24 cellular contexts compared by ENCODE assay signal in genomic region chr12:132089407-132089910, GRCh38. TPM values are rescaled to one million over a fixed set of nuclear protein-coding genes. Genes with fewer than 3 reads are reported as not detected.
DNase-seq lines count a peak whose midpoint lies in the region; ATAC-seq, FAIRE-seq and TF ChIP-seq lines count a peak whose summit lies in the region.
"Had no signal": no experiment of that assay in that cellular context is flagged by ENCODE, and none has a peak within 500 bp of the region (broad histone marks: within the 10 kb centered on the region; RNA-seq: fewer than 3 reads in every experiment).

No MANE protein-coding gene starts in this region.

- H3K4me3 ChIP-seq in CD8-positive, alpha-beta T cell (ENCODE audit: low read depth, low read length) = no peak overlapping the region
- no peak overlapping the region for H3K4me3 ChIP-seq in Karpas-422 (ENCODE audit: low read length)
- no peak overlapping the region for H3K4me3 ChIP-seq in fibroblast of mammary gland (ENCODE audit: control insufficient read depth, low read depth, low read length)
- H3K4me3 ChIP-seq: Peyer's patch had no signal

- peaks cover 3% of the 10 kb centered on the region; the same call in 1 of the 2 replicates for H4K20me1 ChIP-seq in Karpas-422 (ENCODE audit: insufficient read depth, low read depth, low read length)

- no peak for DNase-seq in CD8-positive, alpha-beta T cell
- DNase-seq in Karpas-422 = no peak
- no peak for DNase-seq in central memory CD8-positive, alpha-beta T cell (ENCODE audit: low spot score in 2 of 2)
- DNase-seq in fibroblast of mammary gland (ENCODE audit: low read depth) = peak; percentile 7
- DNase-seq in NCI-H748 treated with DMSO at 0.1 percent for 48 hours (lab: John Stamatoyannopoulos, UW) = no peak
- DNase-seq in HTR-8/SVneo (ENCODE audit: insufficient read length, low spot score) = no peak
- DNase-seq: BE2C; Caco-2; CD4-positive, alpha-beta T cell; DMS 273 treated with DMSO at 0.1 percent for 48 hours; DMS79 treated with DMSO at 0.1 percent for 48 hours; NCI-H1105; NCI-H146; NCI-H2029; NCI-H2227 treated with DMSO at 0.1 percent for 48 hours; NCI-H510A; NK-92 treated with Interleukin-12 subunit alpha and Interleukin-12 subunit beta, amount 100 ng/mL, for 24 hours; Peyer's patch had no signal

- H3K36me3 ChIP-seq in CD8-positive, alpha-beta T cell (ENCODE audit: insufficient read depth, low read length) = no peaks in the 10 kb centered on the region
- peaks cover 41% of the 10 kb centered on the region for H3K36me3 ChIP-seq in Karpas-422 (ENCODE audit: insufficient read depth, low read length)

- POLR2A ChIA-PET in CD8-positive, alpha-beta T cell (lab: Charles Lee) = no interaction called here

- peaks cover 11% of the 10 kb centered on the region for H3K36me3 Mint-ChIP-seq in CD8-positive, alpha-beta T cell
- peaks cover 16% of the 10 kb centered on the region for H3K36me3 Mint-ChIP-seq in central memory CD8-positive, alpha-beta T cell (ENCODE audit: insufficient read depth)

- no peak for TF ChIP-seq CTCF in CD8-positive, alpha-beta T cell (IDR thresholded peaks at IDR 0.05)
- no peak for TF ChIP-seq CTCF in fibroblast of mammary gland (conservative IDR thresholded peaks at IDR 0.05; ENCODE audit: control insufficient read depth, insufficient read depth, low read depth, low read length)

- no peaks in the 10 kb centered on the region for H3K9me2 ChIP-seq in Karpas-422 (replicated peaks; ENCODE audit: insufficient read depth, low read length)

- no peaks in the 10 kb centered on the region for H3K9me3 ChIP-seq in CD8-positive, alpha-beta T cell (ENCODE audit: low read length)
- peaks cover 4% of the 10 kb centered on the region; the same call in 1 of the 2 replicates for H3K9me3 ChIP-seq in Karpas-422 (ENCODE audit: low read length)
- H3K9me3 ChIP-seq: BE2C, Caco-2, Peyer's patch had no signal

- H3K27ac ChIP-seq in CD8-positive, alpha-beta T cell (ENCODE audit: low read depth, low read length) = no peak overlapping the region
- H3K27ac ChIP-seq in Karpas-422 (ENCODE audit: low read length) = peak overlapping the region; percentile 71
- H3K27ac ChIP-seq: KMS-11, Peyer's patch had no signal

- CTCF ChIA-PET in CD8-positive, alpha-beta T cell (lab: Charles Lee) = no interaction called here

- peak overlapping the region; percentile 43 for H3K27ac Mint-ChIP-seq in CD8-positive, alpha-beta T cell
- peak overlapping the region; percentile 66 for H3K27ac Mint-ChIP-seq in central memory CD8-positive, alpha-beta T cell (ENCODE audit: low read depth)
- H3K27ac Mint-ChIP-seq: CD4-positive, alpha-beta T cell had no signal

- H3K9ac ChIP-seq in Karpas-422 (ENCODE audit: low read length) = no peak overlapping the region
- H3K9ac ChIP-seq: KMS-11 had no signal

- no peak overlapping the region for H3K4me3 Mint-ChIP-seq in CD8-positive, alpha-beta T cell
- no peak overlapping the region for H3K4me3 Mint-ChIP-seq in central memory CD8-positive, alpha-beta T cell
- H3K4me3 Mint-ChIP-seq: CD4-positive, alpha-beta T cell had no signal

- no peak overlapping the region for H3K4me2 ChIP-seq in Karpas-422 (ENCODE audit: low read depth, low read length, poor library complexity, severe bottlenecking)
- H3K4me2 ChIP-seq: KMS-11 had no signal

- ATAC-seq in CD8-positive, alpha-beta T cell = no peak
- ATAC-seq in central memory CD8-positive, alpha-beta T cell (replicated peaks; ENCODE audit: extremely low read depth, poor library complexity, severe bottlenecking) = no peak
- ATAC-seq in GM21528 (IDR thresholded peaks at IDR 0.05; ENCODE audit: low FRiP score, unreplicated experiment) = no peak
- ATAC-seq in GM18907 (IDR thresholded peaks at IDR 0.05; ENCODE audit: unreplicated experiment) = no peak
- ATAC-seq: HCT116 had no signal

- no peaks in the 10 kb centered on the region for H3K9me3 Mint-ChIP-seq in CD8-positive, alpha-beta T cell
- H3K9me3 Mint-ChIP-seq in central memory CD8-positive, alpha-beta T cell = no peaks in the 10 kb centered on the region
- H3K9me3 Mint-ChIP-seq: CD4-positive, alpha-beta T cell had no signal

- peaks cover 61% of the 10 kb centered on the region for H3K79me2 ChIP-seq in Karpas-422 (ENCODE audit: low read length)

- intact Hi-C loops in CD8-positive, alpha-beta T cell (cut with DNase I, micrococcal nuclease) = loop anchor here in 1 of 2 experiments (5.0 kb wide), 1 partner anchor 137 kb away; no protein-coding TSS in a partner anchor

- H3K4me1 Mint-ChIP-seq in CD8-positive, alpha-beta T cell (ENCODE audit: low read depth) = peaks cover 30% of the 10 kb centered on the region
- peaks cover 25% of the 10 kb centered on the region for H3K4me1 Mint-ChIP-seq in central memory CD8-positive, alpha-beta T cell

- H3K4me1 ChIP-seq in CD8-positive, alpha-beta T cell (ENCODE audit: insufficient read depth, low read length) = peaks cover 18% of the 10 kb centered on the region
- peaks cover 28% of the 10 kb centered on the region for H3K4me1 ChIP-seq in Karpas-422 (ENCODE audit: low read length)
- H3K4me1 ChIP-seq: BE2C had no signal

- no peak for FAIRE-seq in HTR-8/SVneo (lab: Jason Lieb, UNC)
- FAIRE-seq: GM12891, H1 had no signal

- no peaks in the 10 kb centered on the region for H3K27me3 Mint-ChIP-seq in CD8-positive, alpha-beta T cell (ENCODE audit: low read depth)
- H3K27me3 Mint-ChIP-seq in central memory CD8-positive, alpha-beta T cell = no peaks in the 10 kb centered on the region
- H3K27me3 Mint-ChIP-seq: CD4-positive, alpha-beta T cell had no signal

- no peak overlapping the region for H2AFZ ChIP-seq in Karpas-422 (ENCODE audit: low read length)

- H3K27me3 ChIP-seq in CD8-positive, alpha-beta T cell (ENCODE audit: insufficient read depth, low read length) = no peaks in the 10 kb centered on the region
- no peaks in the 10 kb centered on the region for H3K27me3 ChIP-seq in Karpas-422 (ENCODE audit: low read length)
- H3K27me3 ChIP-seq: BE2C, Peyer's patch had no signal

RNA-seq across cellular contexts. Expression of gene DDX51, which starts 54.7 kb away (rescaled TPM):
- total RNA-seq in CD8-positive, alpha-beta T cell = 10 to 100 TPM; 61.5 to 66.5 TPM
- total RNA-seq in Karpas-422 (2014; rRNA removed; shearing (Covaris generic); ENCODE audit: low replicate concordance) = 6.4 and 14.9 TPM in 2 replicates

RNA-seq across cellular contexts. Expression of gene NOC4L, which starts 54.8 kb away (rescaled TPM):
- 10 to 100 TPM; 25.8 to 28.3 TPM for total RNA-seq in CD8-positive, alpha-beta T cell
- 10.4 and 20.5 TPM in 2 replicates for total RNA-seq in Karpas-422 (2014; rRNA removed; shearing (Covaris generic); ENCODE audit: low replicate concordance)
